Comparison of ENCODE assay signal across 25 cellular contexts in genomic region chr6:1257778-1258177, GRCh38.
"Had no signal": no experiment of that assay in that cellular context is flagged by ENCODE, and none has a peak within 500 bp of the region (broad histone marks: within the 10 kb centered on the region; RNA-seq: fewer than 3 reads in every experiment).

No MANE protein-coding gene starts in this region.

- DNase-seq: natural killer cell; occipital lobe; ovary; posterior cingulate gyrus; psoas muscle; right cardiac atrium; right lobe of liver; sigmoid colon; small intestine; stimulated activated CD4-positive, alpha-beta T cell treated with anti-CD3 and anti-CD28 coated beads, Interleukin-15, amount 100 ng/mL, for 24 hours; stimulated activated CD4-positive, alpha-beta T cell treated with anti-CD3 and anti-CD28 coated beads, Interleukin-2, amount 100 ng/mL, for 24 hours; stimulated activated CD4-positive, alpha-beta T cell treated with anti-CD3 and anti-CD28 coated beads, Interleukin-2, amount 100 ng/mL, for 48 hours; stimulated activated CD4-positive, alpha-beta T cell treated with anti-CD3 and anti-CD28 coated beads, Interleukin-4, amount 100 ng/mL, for 24 hours; stimulated activated naive B cell treated with anti-CD40 and anti-IgM and Interleukin-4, amounts not matched to agents 10 μg/mL and 1 μg/mL and 100 μg/mL, for 72 hours; stimulated activated naive CD4-positive, alpha-beta T cell treated with Interleukin-2 at 50 U/mL for 16 hours; stomach; thyroid gland; trophoblast cell; upper lobe of left lung had no signal

- H3K9ac ChIP-seq: neural progenitor cell, parathyroid adenoma had no signal

- H3K9me3 ChIP-seq: ovary, psoas muscle, right lobe of liver, sigmoid colon, stomach, thoracic aorta, thyroid gland, tibial nerve, upper lobe of left lung, vagina had no signal

- H3K4me3 ChIP-seq: neural progenitor cell, ovary, psoas muscle, right lobe of liver, sigmoid colon, stomach, thoracic aorta, thyroid gland, tibial nerve, upper lobe of left lung, vagina had no signal

- H3K4me2 ChIP-seq: neural progenitor cell had no signal

- ATAC-seq: natural killer cell; psoas muscle; right cardiac atrium; right lobe of liver; stimulated activated effector memory CD8-positive, alpha-beta T cell treated with anti-CD3 and anti-CD28 coated beads, Interleukin-12 subunit alpha, Interleukin-12 subunit beta, amount 100 ng/mL, for 72 hours; stimulated activated naive B cell treated with anti-CD40 and anti-IgM and Interleukin-4, amounts not matched to agents 10 μg/mL and 1 μg/mL and 100 μg/mL, for 72 hours had no signal

- H2AFZ ChIP-seq: neural progenitor cell, parathyroid adenoma had no signal

- H3K36me3 ChIP-seq: neural progenitor cell, ovary, right lobe of liver, sigmoid colon, stomach, thoracic aorta, thyroid gland, tibial nerve, upper lobe of left lung, vagina had no signal

- H3K27me3 ChIP-seq: neural progenitor cell, ovary, right lobe of liver, sigmoid colon, stomach, thyroid gland, tibial nerve, upper lobe of left lung, vagina had no signal

- H3K27ac ChIP-seq: neural progenitor cell, ovary, parathyroid adenoma, psoas muscle, right lobe of liver, sigmoid colon, stomach, thoracic aorta, thyroid gland, tibial nerve, upper lobe of left lung, vagina had no signal

- H3K4me1 ChIP-seq: neural progenitor cell, parathyroid adenoma, psoas muscle, right lobe of liver, sigmoid colon, thyroid gland, tibial nerve, upper lobe of left lung, vagina had no signal

- H3K79me2 ChIP-seq: parathyroid adenoma had no signal
